Comparison of ENCODE assay signal across 1 cellular context in the genomic region with DNA sequence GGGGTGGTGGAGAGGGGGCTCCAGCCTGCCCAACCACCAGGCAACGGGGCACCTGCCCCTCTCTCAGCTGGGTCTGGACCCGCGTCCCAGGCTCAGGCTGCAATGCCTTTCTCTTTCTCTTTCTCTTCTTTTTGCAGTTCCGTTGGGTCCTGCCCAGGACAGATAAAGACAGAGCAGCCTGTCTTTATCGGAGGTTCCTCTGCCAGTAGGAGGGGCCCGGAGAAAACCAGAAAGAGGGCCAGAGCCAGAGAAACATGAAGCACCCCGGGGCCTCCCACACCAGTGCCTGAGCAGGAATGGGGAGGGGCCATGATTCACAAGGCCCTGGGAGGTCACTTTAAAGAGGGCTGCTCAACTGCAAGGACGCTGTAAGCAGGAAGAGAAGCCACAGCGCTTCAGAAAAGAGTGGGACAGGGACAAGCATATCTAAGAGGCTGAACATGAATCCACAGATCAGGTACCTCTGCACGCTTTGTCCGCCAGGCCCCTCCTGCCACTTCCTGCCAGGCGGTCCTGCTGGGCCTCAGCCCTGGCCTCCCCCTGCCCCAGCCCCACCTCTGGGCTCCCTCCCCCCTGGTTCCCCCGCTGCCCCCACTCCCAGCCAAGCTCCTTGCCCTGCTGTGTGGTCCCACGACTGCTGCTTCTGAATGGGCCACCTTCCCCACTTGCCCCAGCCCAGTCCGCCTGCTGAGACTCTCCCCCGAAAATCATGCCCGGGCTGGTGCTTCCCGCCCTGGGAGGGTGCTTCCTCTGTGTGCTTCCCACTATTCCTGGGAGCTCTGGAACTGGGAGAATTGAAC.
TF ChIP-seq lines count a peak whose summit lies in the region.

A gene (plus strand): TSS at position 335 of the 800 bp plus-strand sequence. CDS start 106 bp downstream, at position 441.

TF ChIP-seq in HepG2, 621 proteins besides CTCF, POLR2A, EP300 and RAD21 (continued from another document and continues in another):
- TF ChIP-seq PHF20 (CRISPR knock-in tag; IDR thresholded peaks at IDR 0.05) (peak; percentile 50; the same call in 1 of the 2 replicates), ZNF337 (CRISPR knock-in tag; IDR thresholded peaks at IDR 0.05; ENCODE audit: borderline replicate concordance, low read depth) (no peak), MYC (CRISPR knock-in tag; IDR thresholded peaks at IDR 0.05; ENCODE audit: borderline replicate concordance) (no peak), CREM (IDR thresholded peaks at IDR 0.05) (no peak), CREM (CRISPR knock-in tag; IDR thresholded peaks at IDR 0.05) (no peak), SALL1 (CRISPR knock-in tag; IDR thresholded peaks at IDR 0.05) (peak; percentile 52), SALL2 (CRISPR knock-in tag; IDR thresholded peaks at IDR 0.05) (0 out of 2 replicates have a peak, but pooled peaks have one; percentile 17), NR3C1 (CRISPR knock-in tag; IDR thresholded peaks at IDR 0.05) (no peak), ZNF34 (CRISPR knock-in tag; IDR thresholded peaks at IDR 0.05; ENCODE audit: borderline replicate concordance) (no peak), ZNF790 (CRISPR knock-in tag; IDR thresholded peaks at IDR 0.05; ENCODE audit: borderline replicate concordance) (no peak), CEBPG (CRISPR knock-in tag; IDR thresholded peaks at IDR 0.05) (no peak), TEAD3 (CRISPR knock-in tag; optimal IDR thresholded peaks at IDR 0.05; ENCODE audit: borderline replicate concordance) (peak; percentile 20), ZBTB7A (CRISPR knock-in tag; IDR thresholded peaks at IDR 0.05) (0 out of 2 replicates have a peak, but pooled peaks have one; percentile 17), TCF12 (IDR thresholded peaks at IDR 0.05) (no peak), TCF12 (CRISPR knock-in tag; IDR thresholded peaks at IDR 0.05) (no peak), ZFP41 (CRISPR knock-in tag; IDR thresholded peaks at IDR 0.05; ENCODE audit: borderline replicate concordance) (no peak), MTF2 (CRISPR knock-in tag; IDR thresholded peaks at IDR 0.05; ENCODE audit: borderline replicate concordance) (no peak), MXD4 (CRISPR knock-in tag; IDR thresholded peaks at IDR 0.05) (0 out of 2 replicates have a peak, but pooled peaks have one; percentile 21), ZNF251 (CRISPR knock-in tag; IDR thresholded peaks at IDR 0.05) (no peak), CREB1 (IDR thresholded peaks at IDR 0.05) (no peak), CREB1 (CRISPR knock-in tag; IDR thresholded peaks at IDR 0.05) (no peak), KAT7 (CRISPR knock-in tag; IDR thresholded peaks at IDR 0.05; ENCODE audit: borderline replicate concordance) (0 out of 2 replicates have a peak, but pooled peaks have one; percentile 43), ETV5 (CRISPR knock-in tag; IDR thresholded peaks at IDR 0.05; ENCODE audit: borderline replicate concordance) (0 out of 2 replicates have a peak, but pooled peaks have one; percentile 10), MLLT10 (CRISPR knock-in tag; IDR thresholded peaks at IDR 0.05) (no peak), TAF15 (IDR thresholded peaks at IDR 0.05; ENCODE audit: low read depth, low read length, poor library complexity, severe bottlenecking) (no peak), ADNP (CRISPR knock-in tag; IDR thresholded peaks at IDR 0.05) (no peak), ZNF772 (CRISPR knock-in tag; IDR thresholded peaks at IDR 0.05) (peak; percentile 79; the same call in 1 of the 2 replicates), CHCHD3 (CRISPR knock-in tag; IDR thresholded peaks at IDR 0.05) (no peak), RBM39 (IDR thresholded peaks at IDR 0.05; ENCODE audit: low read depth, low read length, poor library complexity, severe bottlenecking) (no peak), HOXD1 (CRISPR knock-in tag; IDR thresholded peaks at IDR 0.05) (peak; percentile 58; the same call in 1 of the 2 replicates), ZNF672 (CRISPR knock-in tag; IDR thresholded peaks at IDR 0.05) (no peak), ZFYVE20 (CRISPR knock-in tag; IDR thresholded peaks at IDR 0.05; ENCODE audit: borderline replicate concordance, low read depth) (no peak), ETV6 (CRISPR knock-in tag; conservative IDR thresholded peaks at IDR 0.05) (no peak), GPN1 (CRISPR knock-in tag; IDR thresholded peaks at IDR 0.05; ENCODE audit: borderline replicate concordance) (no peak), KLF9 (CRISPR knock-in tag; IDR thresholded peaks at IDR 0.05; ENCODE audit: low read depth) (no peak), ZNF274 (CRISPR knock-in tag; IDR thresholded peaks at IDR 0.05) (no peak), ZNF296 (CRISPR knock-in tag; conservative IDR thresholded peaks at IDR 0.05) (no peak), DR1 (CRISPR knock-in tag; IDR thresholded peaks at IDR 0.05) (peak; percentile 48; the same call in 1 of the 2 replicates), FOXM1 (CRISPR knock-in tag; IDR thresholded peaks at IDR 0.05) (no peak), ZBTB21 (CRISPR knock-in tag; IDR thresholded peaks at IDR 0.05) (no peak), ZNF264 (CRISPR knock-in tag; IDR thresholded peaks at IDR 0.05) (no peak), SMAD3 (CRISPR knock-in tag; IDR thresholded peaks at IDR 0.05) (0 out of 2 replicates have a peak, but pooled peaks have one; percentile 43)
- TF ChIP-seq, protein P1, sequence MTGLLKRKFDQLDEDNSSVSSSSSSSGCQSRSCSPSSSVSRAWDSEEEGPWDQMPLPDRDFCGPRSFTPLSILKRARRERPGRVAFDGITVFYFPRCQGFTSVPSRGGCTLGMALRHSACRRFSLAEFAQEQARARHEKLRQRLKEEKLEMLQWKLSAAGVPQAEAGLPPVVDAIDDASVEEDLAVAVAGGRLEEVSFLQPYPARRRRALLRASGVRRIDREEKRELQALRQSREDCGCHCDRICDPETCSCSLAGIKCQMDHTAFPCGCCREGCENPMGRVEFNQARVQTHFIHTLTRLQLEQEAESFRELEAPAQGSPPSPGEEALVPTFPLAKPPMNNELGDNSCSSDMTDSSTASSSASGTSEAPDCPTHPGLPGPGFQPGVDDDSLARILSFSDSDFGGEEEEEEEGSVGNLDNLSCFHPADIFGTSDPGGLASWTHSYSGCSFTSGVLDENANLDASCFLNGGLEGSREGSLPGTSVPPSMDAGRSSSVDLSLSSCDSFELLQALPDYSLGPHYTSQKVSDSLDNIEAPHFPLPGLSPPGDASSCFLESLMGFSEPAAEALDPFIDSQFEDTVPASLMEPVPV (CRISPR knock-in tag; IDR thresholded peaks at IDR 0.05) = no peak
- TF ChIP-seq, protein P2, sequence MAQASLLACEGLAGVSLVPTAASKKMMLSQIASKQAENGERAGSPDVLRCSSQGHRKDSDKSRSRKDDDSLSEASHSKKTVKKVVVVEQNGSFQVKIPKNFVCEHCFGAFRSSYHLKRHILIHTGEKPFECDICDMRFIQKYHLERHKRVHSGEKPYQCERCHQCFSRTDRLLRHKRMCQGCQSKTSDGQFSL (CRISPR knock-in tag; IDR thresholded peaks at IDR 0.05) = 0 out of 2 replicates have a peak, but pooled peaks have one; percentile 37
- TF ChIP-seq, protein P3, sequence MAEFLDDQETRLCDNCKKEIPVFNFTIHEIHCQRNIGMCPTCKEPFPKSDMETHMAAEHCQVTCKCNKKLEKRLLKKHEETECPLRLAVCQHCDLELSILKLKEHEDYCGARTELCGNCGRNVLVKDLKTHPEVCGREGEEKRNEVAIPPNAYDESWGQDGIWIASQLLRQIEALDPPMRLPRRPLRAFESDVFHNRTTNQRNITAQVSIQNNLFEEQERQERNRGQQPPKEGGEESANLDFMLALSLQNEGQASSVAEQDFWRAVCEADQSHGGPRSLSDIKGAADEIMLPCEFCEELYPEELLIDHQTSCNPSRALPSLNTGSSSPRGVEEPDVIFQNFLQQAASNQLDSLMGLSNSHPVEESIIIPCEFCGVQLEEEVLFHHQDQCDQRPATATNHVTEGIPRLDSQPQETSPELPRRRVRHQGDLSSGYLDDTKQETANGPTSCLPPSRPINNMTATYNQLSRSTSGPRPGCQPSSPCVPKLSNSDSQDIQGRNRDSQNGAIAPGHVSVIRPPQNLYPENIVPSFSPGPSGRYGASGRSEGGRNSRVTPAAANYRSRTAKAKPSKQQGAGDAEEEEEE (CRISPR knock-in tag; IDR thresholded peaks at IDR 0.05; ENCODE audit: borderline replicate concordance) = no peak
- TF ChIP-seq, protein P4, sequence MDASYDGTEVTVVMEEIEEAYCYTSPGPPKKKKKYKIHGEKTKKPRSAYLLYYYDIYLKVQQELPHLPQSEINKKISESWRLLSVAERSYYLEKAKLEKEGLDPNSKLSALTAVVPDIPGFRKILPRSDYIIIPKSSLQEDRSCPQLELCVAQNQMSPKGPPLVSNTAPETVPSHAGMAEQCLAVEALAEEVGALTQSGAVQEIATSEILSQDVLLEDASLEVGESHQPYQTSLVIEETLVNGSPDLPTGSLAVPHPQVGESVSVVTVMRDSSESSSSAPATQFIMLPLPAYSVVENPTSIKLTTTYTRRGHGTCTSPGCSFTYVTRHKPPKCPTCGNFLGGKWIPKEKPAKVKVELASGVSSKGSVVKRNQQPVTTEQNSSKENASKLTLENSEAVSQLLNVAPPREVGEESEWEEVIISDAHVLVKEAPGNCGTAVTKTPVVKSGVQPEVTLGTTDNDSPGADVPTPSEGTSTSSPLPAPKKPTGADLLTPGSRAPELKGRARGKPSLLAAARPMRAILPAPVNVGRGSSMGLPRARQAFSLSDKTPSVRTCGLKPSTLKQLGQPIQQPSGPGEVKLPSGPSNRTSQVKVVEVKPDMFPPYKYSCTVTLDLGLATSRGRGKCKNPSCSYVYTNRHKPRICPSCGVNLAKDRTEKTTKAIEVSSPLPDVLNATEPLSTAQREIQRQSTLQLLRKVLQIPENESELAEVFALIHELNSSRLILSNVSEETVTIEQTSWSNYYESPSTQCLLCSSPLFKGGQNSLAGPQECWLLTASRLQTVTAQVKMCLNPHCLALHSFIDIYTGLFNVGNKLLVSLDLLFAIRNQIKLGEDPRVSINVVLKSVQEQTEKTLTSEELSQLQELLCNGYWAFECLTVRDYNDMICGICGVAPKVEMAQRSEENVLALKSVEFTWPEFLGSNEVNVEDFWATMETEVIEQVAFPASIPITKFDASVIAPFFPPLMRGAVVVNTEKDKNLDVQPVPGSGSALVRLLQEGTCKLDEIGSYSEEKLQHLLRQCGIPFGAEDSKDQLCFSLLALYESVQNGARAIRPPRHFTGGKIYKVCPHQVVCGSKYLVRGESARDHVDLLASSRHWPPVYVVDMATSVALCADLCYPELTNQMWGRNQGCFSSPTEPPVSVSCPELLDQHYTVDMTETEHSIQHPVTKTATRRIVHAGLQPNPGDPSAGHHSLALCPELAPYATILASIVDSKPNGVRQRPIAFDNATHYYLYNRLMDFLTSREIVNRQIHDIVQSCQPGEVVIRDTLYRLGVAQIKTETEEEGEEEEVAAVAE (CRISPR knock-in tag; IDR thresholded peaks at IDR 0.05; ENCODE audit: borderline replicate concordance) = no peak
- TF ChIP-seq, protein P5, sequence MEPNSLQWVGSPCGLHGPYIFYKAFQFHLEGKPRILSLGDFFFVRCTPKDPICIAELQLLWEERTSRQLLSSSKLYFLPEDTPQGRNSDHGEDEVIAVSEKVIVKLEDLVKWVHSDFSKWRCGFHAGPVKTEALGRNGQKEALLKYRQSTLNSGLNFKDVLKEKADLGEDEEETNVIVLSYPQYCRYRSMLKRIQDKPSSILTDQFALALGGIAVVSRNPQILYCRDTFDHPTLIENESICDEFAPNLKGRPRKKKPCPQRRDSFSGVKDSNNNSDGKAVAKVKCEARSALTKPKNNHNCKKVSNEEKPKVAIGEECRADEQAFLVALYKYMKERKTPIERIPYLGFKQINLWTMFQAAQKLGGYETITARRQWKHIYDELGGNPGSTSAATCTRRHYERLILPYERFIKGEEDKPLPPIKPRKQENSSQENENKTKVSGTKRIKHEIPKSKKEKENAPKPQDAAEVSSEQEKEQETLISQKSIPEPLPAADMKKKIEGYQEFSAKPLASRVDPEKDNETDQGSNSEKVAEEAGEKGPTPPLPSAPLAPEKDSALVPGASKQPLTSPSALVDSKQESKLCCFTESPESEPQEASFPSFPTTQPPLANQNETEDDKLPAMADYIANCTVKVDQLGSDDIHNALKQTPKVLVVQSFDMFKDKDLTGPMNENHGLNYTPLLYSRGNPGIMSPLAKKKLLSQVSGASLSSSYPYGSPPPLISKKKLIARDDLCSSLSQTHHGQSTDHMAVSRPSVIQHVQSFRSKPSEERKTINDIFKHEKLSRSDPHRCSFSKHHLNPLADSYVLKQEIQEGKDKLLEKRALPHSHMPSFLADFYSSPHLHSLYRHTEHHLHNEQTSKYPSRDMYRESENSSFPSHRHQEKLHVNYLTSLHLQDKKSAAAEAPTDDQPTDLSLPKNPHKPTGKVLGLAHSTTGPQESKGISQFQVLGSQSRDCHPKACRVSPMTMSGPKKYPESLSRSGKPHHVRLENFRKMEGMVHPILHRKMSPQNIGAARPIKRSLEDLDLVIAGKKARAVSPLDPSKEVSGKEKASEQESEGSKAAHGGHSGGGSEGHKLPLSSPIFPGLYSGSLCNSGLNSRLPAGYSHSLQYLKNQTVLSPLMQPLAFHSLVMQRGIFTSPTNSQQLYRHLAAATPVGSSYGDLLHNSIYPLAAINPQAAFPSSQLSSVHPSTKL (CRISPR knock-in tag; IDR thresholded peaks at IDR 0.05) = no peak
- TF ChIP-seq, protein P6, sequence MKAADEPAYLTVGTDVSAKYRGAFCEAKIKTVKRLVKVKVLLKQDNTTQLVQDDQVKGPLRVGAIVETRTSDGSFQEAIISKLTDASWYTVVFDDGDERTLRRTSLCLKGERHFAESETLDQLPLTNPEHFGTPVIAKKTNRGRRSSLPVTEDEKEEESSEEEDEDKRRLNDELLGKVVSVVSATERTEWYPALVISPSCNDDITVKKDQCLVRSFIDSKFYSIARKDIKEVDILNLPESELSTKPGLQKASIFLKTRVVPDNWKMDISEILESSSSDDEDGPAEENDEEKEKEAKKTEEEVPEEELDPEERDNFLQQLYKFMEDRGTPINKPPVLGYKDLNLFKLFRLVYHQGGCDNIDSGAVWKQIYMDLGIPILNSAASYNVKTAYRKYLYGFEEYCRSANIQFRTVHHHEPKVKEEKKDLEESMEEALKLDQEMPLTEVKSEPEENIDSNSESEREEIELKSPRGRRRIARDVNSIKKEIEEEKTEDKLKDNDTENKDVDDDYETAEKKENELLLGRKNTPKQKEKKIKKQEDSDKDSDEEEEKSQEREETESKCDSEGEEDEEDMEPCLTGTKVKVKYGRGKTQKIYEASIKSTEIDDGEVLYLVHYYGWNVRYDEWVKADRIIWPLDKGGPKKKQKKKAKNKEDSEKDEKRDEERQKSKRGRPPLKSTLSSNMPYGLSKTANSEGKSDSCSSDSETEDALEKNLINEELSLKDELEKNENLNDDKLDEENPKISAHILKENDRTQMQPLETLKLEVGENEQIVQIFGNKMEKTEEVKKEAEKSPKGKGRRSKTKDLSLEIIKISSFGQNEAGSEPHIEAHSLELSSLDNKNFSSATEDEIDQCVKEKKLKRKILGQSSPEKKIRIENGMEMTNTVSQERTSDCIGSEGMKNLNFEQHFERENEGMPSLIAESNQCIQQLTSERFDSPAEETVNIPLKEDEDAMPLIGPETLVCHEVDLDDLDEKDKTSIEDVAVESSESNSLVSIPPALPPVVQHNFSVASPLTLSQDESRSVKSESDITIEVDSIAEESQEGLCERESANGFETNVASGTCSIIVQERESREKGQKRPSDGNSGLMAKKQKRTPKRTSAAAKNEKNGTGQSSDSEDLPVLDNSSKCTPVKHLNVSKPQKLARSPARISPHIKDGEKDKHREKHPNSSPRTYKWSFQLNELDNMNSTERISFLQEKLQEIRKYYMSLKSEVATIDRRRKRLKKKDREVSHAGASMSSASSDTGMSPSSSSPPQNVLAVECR (CRISPR knock-in tag; IDR thresholded peaks at IDR 0.05; ENCODE audit: borderline replicate concordance) = peak; percentile 43; the same call in 1 of the 2 replicates
